16 cellular contexts compared by ENCODE assay signal in the genomic region with DNA sequence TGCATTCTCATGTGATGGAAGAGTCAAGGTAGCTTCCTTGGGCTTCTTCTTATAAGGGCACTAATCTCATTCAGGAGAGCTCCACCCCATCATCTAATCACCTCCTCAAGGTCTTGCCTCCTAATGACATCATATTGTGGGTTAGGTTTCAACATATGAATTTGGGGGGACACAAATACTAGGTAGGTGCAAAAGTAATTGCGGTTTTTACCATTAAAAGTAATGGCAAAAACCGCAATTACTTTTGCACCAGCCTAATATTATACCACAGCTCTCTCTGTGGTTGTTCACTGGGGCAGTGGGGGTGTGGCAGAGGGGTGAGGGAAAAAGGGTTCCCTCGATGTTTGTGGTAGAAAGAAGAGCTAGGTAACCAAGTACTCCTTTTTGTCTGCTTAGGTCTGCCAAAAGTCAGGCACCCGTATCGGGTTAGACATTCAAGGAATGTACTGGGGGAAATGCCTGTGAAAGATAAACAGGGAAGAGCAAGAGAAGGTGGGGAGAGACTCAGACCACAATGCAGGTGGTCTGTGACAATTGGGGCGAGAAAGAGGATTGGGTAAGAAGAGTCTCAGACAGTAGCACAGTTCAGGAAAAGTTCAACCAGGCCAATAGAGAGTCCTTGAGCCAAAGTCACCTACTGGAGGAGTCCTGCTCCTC.
"Had no signal": no experiment of that assay in that cellular context is flagged by ENCODE, and none has a peak within 500 bp of the region (broad histone marks: within the 10 kb centered on the region; RNA-seq: fewer than 3 reads in every experiment).

No MANE protein-coding gene starts in this region.

- H2AFZ ChIP-seq: neural progenitor cell had no signal

- H3K9me3 ChIP-seq: ascending aorta, breast epithelium, esophagus muscularis mucosa, lower lobe of right lung, suprapubic skin, upper lobe of left lung had no signal

- H3K4me1 ChIP-seq: ascending aorta, breast epithelium, esophagus muscularis mucosa, lower lobe of right lung, neural progenitor cell, suprapubic skin, upper lobe of left lung had no signal

- ATAC-seq: activated T-cell treated with anti-CD3 and anti-CD28 coated beads, Interleukin-2, amount 50 U/mL, for 72 hours; lower lobe of right lung; right cardiac atrium; T-helper 17 cell had no signal

- H3K4me3 ChIP-seq: ascending aorta, breast epithelium, esophagus muscularis mucosa, lower lobe of right lung, neural progenitor cell, skin epidermis, suprapubic skin, upper lobe of left lung had no signal

- H3K9ac ChIP-seq: neural progenitor cell had no signal

- H3K27me3 ChIP-seq: ascending aorta, esophagus muscularis mucosa, neural progenitor cell, suprapubic skin, upper lobe of left lung had no signal

- H3K4me2 ChIP-seq: neural progenitor cell had no signal

- H3K27ac ChIP-seq: ascending aorta, breast epithelium, esophagus muscularis mucosa, lower lobe of right lung, neural progenitor cell, skin epidermis, suprapubic skin, upper lobe of left lung, VCaP had no signal

- H3K36me3 ChIP-seq: ascending aorta, breast epithelium, esophagus muscularis mucosa, lower lobe of right lung, neural progenitor cell, suprapubic skin, upper lobe of left lung had no signal

- DNase-seq: activated CD4-positive, alpha-beta T cell treated with anti-CD3 and anti-CD28 coated beads, Interleukin-2, amount 50 U/mL, for 4 hours; activated effector memory CD4-positive, alpha-beta T cell treated with anti-CD3 and anti-CD28 coated beads, Interleukin-2, amount 50 U/mL, for 16 hours; activated naive CD4-positive, alpha-beta T cell treated with anti-CD3 and anti-CD28 coated beads, Interleukin-2, amount 50 U/mL, for 16 hours; activated T-cell treated with anti-CD3 and anti-CD28 coated beads, Interleukin-2, amount 50 U/mL, for 72 hours; effector CD4-positive, alpha-beta T cell; lower lobe of right lung; right cardiac atrium; T-helper 17 cell; upper lobe of left lung had no signal
